ENCODE assay signal across 8 cellular contexts in the genomic region with DNA sequence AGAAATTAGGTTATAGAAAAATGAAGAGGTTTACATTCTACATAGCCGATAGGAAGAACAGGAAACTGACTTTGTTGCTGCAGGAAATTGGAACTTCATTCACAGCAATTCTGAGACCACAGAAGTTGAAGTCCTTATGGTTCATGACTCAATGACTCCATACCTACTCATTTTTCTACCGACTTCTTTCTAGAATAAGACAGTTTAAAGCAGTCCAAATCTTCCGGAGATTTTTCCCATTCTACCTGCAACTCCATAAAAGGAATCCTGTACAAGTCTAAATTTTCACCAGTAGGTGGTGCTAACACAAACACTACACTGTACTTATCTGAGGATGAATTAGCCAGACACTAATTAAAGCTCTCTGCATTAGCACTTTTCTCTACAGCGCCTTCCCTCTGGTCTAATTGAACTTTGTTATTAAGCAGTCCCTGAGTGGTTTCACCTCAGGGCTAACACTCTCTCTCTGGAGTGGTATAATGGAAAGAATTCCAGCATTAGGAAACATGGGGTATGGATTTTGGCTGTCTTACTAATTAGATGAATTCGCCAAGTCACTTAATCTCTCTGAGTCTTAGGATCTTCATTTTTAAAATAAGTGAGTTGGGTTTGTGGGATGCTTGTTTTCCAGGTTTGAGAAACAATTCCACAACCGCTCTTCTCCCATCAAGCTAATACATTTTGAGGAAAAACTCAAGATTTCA.
DNase-seq lines count a peak whose midpoint lies in the region; ATAC-seq and TF ChIP-seq lines count a peak whose summit lies in the region.

No MANE protein-coding gene starts in this region.

- no peak overlapping the region for H3K4me2 ChIP-seq in SK-N-SH

- H3K27ac ChIP-seq in SK-N-SH (ENCODE audit: low read depth in 2 of 2, low read length in 1 of 2), result no peak overlapping the region
- H3K27ac ChIP-seq in naive thymus-derived CD4-positive, alpha-beta T cell (ENCODE audit: low read depth, low read length), result no peak overlapping the region

- H4K20me1 ChIP-seq in SK-N-SH (ENCODE audit: insufficient read depth), result no peaks in the 10 kb centered on the region

- H3K9me2 ChIP-seq in SK-N-SH, result no peaks in the 10 kb centered on the region

- peaks cover 0 to 10% (median 0%) of the 10 kb centered on the region in 11 donors for H3K9me3 Mint-ChIP-seq in naive thymus-derived CD4-positive, alpha-beta T cell

- TF ChIP-seq RAD21 in SK-N-SH (IDR thresholded peaks at IDR 0.05; ENCODE audit: low read length), result peak; percentile 63

- no peak overlapping the region for H3K9ac ChIP-seq in SK-N-SH

- H3K4me3 Mint-ChIP-seq in naive thymus-derived CD4-positive, alpha-beta T cell, result peak overlapping the region in 1 of 10 donors; percentile 49

- peak overlapping the region in 1 of 9 donors; percentile 73 for H3K27ac Mint-ChIP-seq in naive thymus-derived CD4-positive, alpha-beta T cell

- 54% methylated on average over 6 of the region's 6 CpGs for WGBS in SK-N-SH (ENCODE audit: low lambda C conversion rate)

- ATAC-seq in naive thymus-derived CD4-positive, alpha-beta T cell, result peak; percentile 66
- ATAC-seq in HG03095 (IDR thresholded peaks at IDR 0.05; ENCODE audit: unreplicated experiment) (no peak), GM19324 (IDR thresholded peaks at IDR 0.05; ENCODE audit: low FRiP score, unreplicated experiment) (no peak)

- peak; percentile 72 for TF ChIP-seq CTCF in NB4 (IDR thresholded peaks at IDR 0.05; ENCODE audit: low read depth, low read length)
- TF ChIP-seq CTCF in SK-N-SH (IDR thresholded peaks at IDR 0.05), result peak; percentile 80

- no peak overlapping the region for H2AFZ ChIP-seq in SK-N-SH (ENCODE audit: low read depth)

- peak; percentile 13 for DNase-seq in stimulated activated CD4-positive, alpha-beta T cell treated with anti-CD3 and anti-CD28 coated beads, Interleukin-4, amount 100 ng/mL, for 24 hours
- no peak for DNase-seq in stimulated activated CD4-positive, alpha-beta T cell treated with anti-CD3 and anti-CD28 coated beads, Interleukin-1b, Interleukin-23, amount 100 ng/mL, for 48 hours
- DNase-seq in NB4 (ENCODE audit: low read depth) (peak; percentile 78), SK-N-SH (no peak), erythroblast (lab: John Stamatoyannopoulos, UW) (peak; percentile 45 to 60)
- peak in 5 of 9 donors; percentile 16 to 29 (median 22) for DNase-seq in naive thymus-derived CD4-positive, alpha-beta T cell

- H3K27me3 ChIP-seq in SK-N-SH (ENCODE audit: insufficient read depth), result peaks cover 39% of the 10 kb centered on the region
- H3K27me3 ChIP-seq in naive thymus-derived CD4-positive, alpha-beta T cell (ENCODE audit: control insufficient read depth in 2 of 2, insufficient read depth in 2 of 2, low read length in 2 of 2), result no peaks in the 10 kb centered on the region

- H3K4me1 Mint-ChIP-seq in naive thymus-derived CD4-positive, alpha-beta T cell, result peaks cover 0 to 65% (median 6%) of the 10 kb centered on the region in 7 donors

- peaks cover 0 to 38% (median 7%) of the 10 kb centered on the region in 5 donors for H3K27me3 Mint-ChIP-seq in naive thymus-derived CD4-positive, alpha-beta T cell

- H3K4me3 ChIP-seq in NB4 (ENCODE audit: low read depth, low read length) (no peak overlapping the region), SK-N-SH (ENCODE audit: low read depth in 2 of 2, low read length in 1 of 2) (no peak overlapping the region; a peak in 1 of 4 replicates)
- no peak overlapping the region for H3K4me3 ChIP-seq in naive thymus-derived CD4-positive, alpha-beta T cell (ENCODE audit: low read length)

- TF ChIP-seq EP300 in SK-N-SH (IDR thresholded peaks at IDR 0.05; ENCODE audit: borderline replicate concordance in 1 of 2, low read depth in 1 of 2, low read length in 1 of 2), result no peak

- TF ChIP-seq POLR2A in NB4 (IDR thresholded peaks at IDR 0.05; ENCODE audit: extremely low read depth, insufficient read length) (no peak), erythroblast (IDR thresholded peaks at IDR 0.05; ENCODE audit: low read length) (no peak)

- H3K79me2 ChIP-seq in SK-N-SH (ENCODE audit: insufficient read depth), result no peaks in the 10 kb centered on the region

- peaks cover 0 to 14% (median 0%) of the 10 kb centered on the region in 5 donors for H3K36me3 Mint-ChIP-seq in naive thymus-derived CD4-positive, alpha-beta T cell

- H3K4me1 ChIP-seq in SK-N-SH (ENCODE audit: control insufficient read depth in 1 of 2, insufficient read depth in 2 of 2, low read depth in 1 of 2, low read length in 1 of 2), result peaks cover 0 to 27% of the 10 kb centered on the region in 2 experiments; a peak in 2 of 4 replicates
- H3K4me1 ChIP-seq in naive thymus-derived CD4-positive, alpha-beta T cell (ENCODE audit: control insufficient read depth in 2 of 2, insufficient read depth in 2 of 2, low read length in 2 of 2), result no peaks in the 10 kb centered on the region

- no peaks in the 10 kb centered on the region for H3K9me3 ChIP-seq in SK-N-SH
- H3K9me3 ChIP-seq in naive thymus-derived CD4-positive, alpha-beta T cell (ENCODE audit: control insufficient read depth in 2 of 3, low read length in 3 of 3), result no peaks in the 10 kb centered on the region

- POLR2A ChIA-PET in SK-N-SH (lab: Yijun Ruan, JAX), result no interaction called here
- POLR2A ChIA-PET in naive thymus-derived CD4-positive, alpha-beta T cell (lab: Charles Lee), result interaction anchor here (0.7 kb wide), 1 partner anchor 238 kb away, joined by 4 read pairs; no protein-coding TSS in a partner anchor

- H3K36me3 ChIP-seq in SK-N-SH (replicated peaks in 1 of 2; ENCODE audit: control insufficient read depth in 1 of 2, insufficient read depth in 2 of 2, low read length in 1 of 2), result no peaks in the 10 kb centered on the region
- H3K36me3 ChIP-seq in naive thymus-derived CD4-positive, alpha-beta T cell (ENCODE audit: control insufficient read depth in 2 of 3, insufficient read depth in 3 of 3, low read length in 3 of 3), result no peaks in the 10 kb centered on the region

- CTCF ChIA-PET in SK-N-SH (lab: Yijun Ruan, JAX), result interaction anchor here (0.7 to 3.2 kb wide), 45 partner anchors 8 to 370 kb away, joined by 3 to 21 read pairs (median 4); no protein-coding TSS in a partner anchor
- CTCF ChIA-PET in naive thymus-derived CD4-positive, alpha-beta T cell (lab: Charles Lee), result interaction anchor here (0.7 to 3.2 kb wide), 10 partner anchors 237 to 641 kb away, joined by 3 to 8 read pairs (median 4); no protein-coding TSS in a partner anchor

- intact Hi-C loops in naive thymus-derived CD4-positive, alpha-beta T cell (cut with micrococcal nuclease), result loop anchor here (1.0 to 5.0 kb wide), 8 partner anchors 94 to 929 kb away; no protein-coding TSS in a partner anchor

- H3F3A ChIP-seq in SK-N-SH (replicated peaks; ENCODE audit: insufficient read depth), result no peaks in the 10 kb centered on the region

TF ChIP-seq in SK-N-SH, 30 proteins besides CTCF, POLR2A, EP300 and RAD21:
- peak; percentile 53 for TF ChIP-seq SMC3 (IDR thresholded peaks at IDR 0.05; ENCODE audit: low read depth, low read length)
- TF ChIP-seq MEF2A (IDR thresholded peaks at IDR 0.05; ENCODE audit: borderline replicate concordance, low read depth), result no peak

Comparison
In these comparisons a context has a peak if more than half of its experiments do, and no peak if none do; other contexts are left out.
1. DNase-seq: peak in stimulated activated CD4-positive, alpha-beta T cell treated with anti-CD3 and anti-CD28 coated beads, Interleukin-4, amount 100 ng/mL, for 24 hours (single experiment), NB4 (single experiment), erythroblast (2 of 2) and naive thymus-derived CD4-positive, alpha-beta T cell (5 of 9); none in stimulated activated CD4-positive, alpha-beta T cell treated with anti-CD3 and anti-CD28 coated beads, Interleukin-1b, Interleukin-23, amount 100 ng/mL, for 48 hours (single experiment) and SK-N-SH (single experiment).